In the genomic region with DNA sequence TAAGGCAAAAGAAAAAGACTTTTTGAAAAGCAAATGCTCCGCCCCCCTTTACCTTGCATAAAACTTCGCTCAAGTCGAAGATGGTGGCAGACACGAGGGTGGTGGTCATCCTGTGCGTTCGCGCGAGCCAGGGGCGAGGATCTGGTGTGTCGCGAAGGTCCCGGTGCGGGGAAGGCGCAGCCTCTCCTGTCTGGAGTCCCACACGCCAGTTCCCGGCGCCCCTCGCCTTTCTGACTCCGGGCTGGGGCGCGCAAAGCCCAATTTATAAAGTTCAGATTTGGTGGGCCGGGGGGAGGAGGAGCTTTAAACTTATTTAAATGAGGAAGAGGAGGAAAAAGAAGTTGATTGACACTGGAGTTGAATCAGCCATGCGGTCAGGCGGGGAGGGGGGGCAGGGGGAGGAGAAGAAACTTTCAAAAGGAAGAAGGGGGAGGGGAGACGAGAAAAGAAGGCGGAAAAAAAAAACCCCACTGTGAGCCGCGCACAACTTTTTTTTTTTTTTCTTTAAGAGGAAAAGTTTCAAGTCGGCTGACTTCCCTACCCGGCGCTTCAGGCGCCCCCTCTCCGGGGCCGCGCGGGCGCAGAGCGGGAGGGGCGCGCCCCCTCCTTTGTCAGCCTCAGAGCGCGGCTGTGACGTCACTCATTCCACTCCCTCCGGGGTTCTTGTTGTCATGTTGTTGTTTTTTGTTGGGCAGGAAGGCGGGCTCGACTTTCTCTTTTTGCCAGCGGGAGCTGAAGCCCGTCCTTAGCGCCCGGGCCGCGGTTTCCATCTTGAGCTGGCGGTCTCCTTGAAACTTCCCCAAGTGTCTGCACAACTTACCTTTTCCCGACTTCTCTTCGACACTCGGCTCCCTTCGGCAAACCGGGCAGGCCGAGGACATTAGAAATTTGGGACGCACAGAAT, we compare ENCODE assay signal across 8 cellular contexts. TPM values are rescaled to one million over a fixed set of nuclear protein-coding genes. Genes with fewer than 3 reads are reported as not detected.
DNase-seq lines count a peak whose midpoint lies in the region; ATAC-seq and TF ChIP-seq lines count a peak whose summit lies in the region.

TSS of gene ZFP36L1 (minus strand) at position 238 of the 904 bp plus-strand sequence. CDS start at position 109, 129 bp downstream.

- DNase-seq in A673 (ENCODE audit: low spot score) (peak; percentile 96), RPMI8226 (peak; percentile 85), fibroblast of pulmonary artery (ENCODE audit: low read depth) (peak; percentile 99)
- peak; percentile 96 for DNase-seq in activated effector memory CD4-positive, alpha-beta T cell treated with anti-CD3 and anti-CD28 coated beads, Interleukin-2, amount 50 U/mL, for 16 hours
- DNase-seq in stimulated activated naive CD4-positive, alpha-beta T cell treated with Interleukin-2 at 50 U/mL for 16 hours (lab: John Stamatoyannopoulos, UW): peak; percentile 92

- H3K4me3 ChIP-seq in A673 (ENCODE audit: low read depth, low read length, poor library complexity, severe bottlenecking): peak within 1 kb of the TSS; percentile 74
- peak within 1 kb of the TSS; percentile 100 for H3K4me3 ChIP-seq in fibroblast of pulmonary artery (replicated peaks; ENCODE audit: low read depth, low read length)

- H3K9me3 ChIP-seq in A673 (ENCODE audit: low read depth, low read length, poor library complexity, severe bottlenecking): no peaks in the 10 kb centered on the region

- H3K36me3 Mint-ChIP-seq in nephron (ENCODE audit: low read depth): peaks cover 48% of the 10 kb centered on the region

- no TSS peak for BruUV-seq in A673 (replicated peaks; lab: Mats Ljungman, UMichigan)

- H3K27ac ChIP-seq in A673 (ENCODE audit: low read depth, low read length, poor library complexity, severe bottlenecking): peak within 1 kb of the TSS; percentile 97

- no peaks in the 10 kb centered on the region for H3K27me3 ChIP-seq in A673 (replicated peaks; ENCODE audit: insufficient read depth, low read depth, low read length, poor library complexity)

- POLR2A ChIA-PET in A673 (lab: Charles Lee; ENCODE audit: low non-redundant PET): interaction anchor here (0.6 to 1.1 kb wide), 13 partner anchors 32 to 639 kb away, joined by 3 to 16 read pairs (median 4); no protein-coding TSS in a partner anchor

- peak within 1 kb of the TSS; percentile 99 to 100 (median 99) for H3K4me3 Mint-ChIP-seq in nephron

- TF ChIP-seq CTCF in A673 (conservative IDR thresholded peaks at IDR 0.05; ENCODE audit: low read depth, low read length): no peak
- TF ChIP-seq CTCF in fibroblast of pulmonary artery (IDR thresholded peaks at IDR 0.05; ENCODE audit: low read length, missing control alignments): no peak
- no peak for TF ChIP-seq CTCF in nephron (IDR thresholded peaks at IDR 0.05; ENCODE audit: unreplicated experiment in 3 of 3)

- peaks cover 23% of the 10 kb centered on the region for H3K4me1 Mint-ChIP-seq in nephron

- intact Hi-C loops in A673 (cut with micrococcal nuclease; ENCODE audit: unreplicated experiment): loop anchor here (5.0 to 10.0 kb wide), 2 partner anchors 111 to 418 kb away; no protein-coding TSS in a partner anchor

- CTCF ChIA-PET in A673 (lab: Charles Lee): interaction anchor here (0.7 to 1.0 kb wide), 3 partner anchors 32 to 705 kb away, joined by 3 to 8 read pairs (median 4); no protein-coding TSS in a partner anchor

- peak; percentile 33 for ATAC-seq in GM18870 (IDR thresholded peaks at IDR 0.05; ENCODE audit: unreplicated experiment)
- peak; percentile 32 for ATAC-seq in HG03439 (IDR thresholded peaks at IDR 0.05; ENCODE audit: unreplicated experiment)

- H3K36me3 ChIP-seq in A673 (ENCODE audit: insufficient read depth, low read length, poor library complexity, severe bottlenecking): peaks cover 19% of the 10 kb centered on the region

- H3K4me1 ChIP-seq in A673 (ENCODE audit: insufficient read depth, low read length, poor library complexity, severe bottlenecking): peaks cover 37% of the 10 kb centered on the region

- peak within 1 kb of the TSS; percentile 97 to 100 (median 100) for H3K27ac Mint-ChIP-seq in nephron

- H3K27me3 Mint-ChIP-seq in nephron (ENCODE audit: low read depth): peaks cover 10% of the 10 kb centered on the region

- H3K9me3 Mint-ChIP-seq in nephron: no peaks in the 10 kb centered on the region

RNA-seq across cellular contexts. Expression of gene ZFP36L1, which starts in this region (rescaled TPM):
- total RNA-seq in A673 (2021): 69.5 and 77.1 TPM in 2 replicates

Comparison
In these comparisons a context has a peak if more than half of its experiments do, and no peak if none do; other contexts are left out.
1. Peak in every context shown above with its lines: DNase-seq, ATAC-seq, H3K4me3 ChIP-seq and H3K27ac ChIP-seq.